In the genomic region with DNA sequence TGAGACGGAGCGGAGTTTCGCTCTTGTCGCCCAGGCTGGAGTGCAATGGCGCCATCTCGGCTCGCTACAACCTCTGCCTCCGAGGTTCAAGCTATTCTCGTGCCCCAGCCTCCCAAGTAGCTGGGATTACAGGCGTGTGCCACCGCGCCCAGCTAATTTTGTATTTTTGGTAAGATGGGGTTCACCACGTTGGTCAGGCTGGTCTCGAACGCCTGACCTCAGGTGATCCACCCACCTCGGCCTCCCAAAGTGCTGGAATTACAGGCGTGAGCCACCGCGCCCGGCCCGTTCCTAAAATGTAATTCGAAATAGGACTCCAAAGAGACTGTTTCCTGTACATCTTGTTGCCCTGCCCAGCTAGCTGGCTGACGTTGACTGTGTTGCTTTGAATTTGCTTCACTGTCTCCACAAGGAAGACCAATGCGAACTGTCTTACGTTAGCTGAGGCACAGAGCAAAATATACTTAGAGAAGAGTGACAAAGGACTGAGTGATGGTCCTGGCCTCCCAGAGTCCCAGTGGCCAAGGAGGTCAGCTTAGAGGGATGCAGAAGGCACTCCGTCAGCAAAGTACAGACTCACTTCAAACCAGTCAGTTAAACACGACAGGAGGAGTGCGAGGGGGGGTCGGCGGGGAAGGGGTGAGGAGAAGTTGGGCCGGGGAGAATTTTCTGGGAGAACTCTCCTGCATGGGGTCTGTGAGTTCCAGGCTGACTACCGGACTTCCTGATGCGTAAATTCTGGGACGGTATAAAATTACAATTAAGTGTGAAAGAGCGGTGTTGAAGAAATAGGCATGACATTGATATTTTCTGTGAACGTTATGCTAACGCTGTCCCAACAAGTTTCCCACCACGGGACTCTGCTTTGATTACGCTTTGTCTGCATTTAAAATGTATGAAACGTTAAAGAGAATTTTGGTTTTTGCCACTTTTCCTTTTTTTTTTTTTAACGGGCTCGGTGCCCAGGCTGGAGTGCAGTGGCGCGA, we compare ENCODE assay signal across 1 cellular context.
TF ChIP-seq lines count a peak whose summit lies in the region.

No MANE protein-coding gene starts in this region.

TF ChIP-seq in K562, 482 proteins besides CTCF, POLR2A, EP300 and RAD21 (continues in another document):
- TF ChIP-seq CBX5 (IDR thresholded peaks at IDR 0.05; ENCODE audit: borderline replicate concordance, low read depth) (no peak), NR4A1 (CRISPR knock-in tag; IDR thresholded peaks at IDR 0.05) (no peak), NR4A1 (tag; IDR thresholded peaks at IDR 0.05) (no peak), ZNF347 (CRISPR knock-in tag; IDR thresholded peaks at IDR 0.05; ENCODE audit: low read depth) (no peak), CREM (IDR thresholded peaks at IDR 0.05; ENCODE audit: low read depth) (peak; percentile 40; the same call in 1 of the 2 replicates), GABPB2 (CRISPR knock-in tag; conservative IDR thresholded peaks at IDR 0.05) (no peak), ZNF253 (CRISPR knock-in tag; conservative IDR thresholded peaks at IDR 0.05) (no peak), SMARCE1 (IDR thresholded peaks at IDR 0.05) (no peak), SRSF3 (IDR thresholded peaks at IDR 0.05; ENCODE audit: insufficient read depth, low read length) (no peak), TRIM28 (IDR thresholded peaks at IDR 0.05) (peak; percentile 95), CXXC5 (CRISPR knock-in tag; IDR thresholded peaks at IDR 0.05) (peak; percentile 66), HDAC1 (IDR thresholded peaks at IDR 0.05) (peak in 1 of 2 experiments; percentile 63; a peak in 1 of 4 replicates), ZEB2 (IDR thresholded peaks at IDR 0.05) (0 out of 2 replicates have a peak, but pooled peaks have one; percentile 44), CEBPG (CRISPR knock-in tag; IDR thresholded peaks at IDR 0.05) (peak; percentile 25; the same call in 1 of the 2 replicates), CEBPG (tag; conservative IDR thresholded peaks at IDR 0.05 in 1 of 2, IDR thresholded peaks at IDR 0.05 in 1 of 2) (no peak), CHD4 (IDR thresholded peaks at IDR 0.05; ENCODE audit: insufficient read depth, insufficient replicate concordance, low read depth, low read length, poor library complexity, severe bottlenecking) (peak; percentile 50), ILK (tag; IDR thresholded peaks at IDR 0.05; ENCODE audit: borderline replicate concordance, low read depth) (no peak), ZNF766 (CRISPR knock-in tag; conservative IDR thresholded peaks at IDR 0.05) (no peak), ZNF696 (CRISPR knock-in tag; conservative IDR thresholded peaks at IDR 0.05) (no peak), RFX5 (IDR thresholded peaks at IDR 0.05; ENCODE audit: low read depth, low read length) (no peak), ZZZ3 (IDR thresholded peaks at IDR 0.05) (no peak), ZNF780A (CRISPR knock-in tag; IDR thresholded peaks at IDR 0.05) (no peak), GTF2A2 (tag; IDR thresholded peaks at IDR 0.05) (no peak), L3MBTL2 (IDR thresholded peaks at IDR 0.05) (peak; percentile 46; the same call in 1 of the 2 replicates), SETDB1 (IDR thresholded peaks at IDR 0.05; ENCODE audit: low read length) (no peak), ZNF23 (CRISPR knock-in tag; IDR thresholded peaks at IDR 0.05) (no peak), HMG20B (CRISPR knock-in tag; IDR thresholded peaks at IDR 0.05) (no peak), ZFPM2 (CRISPR knock-in tag; IDR thresholded peaks at IDR 0.05) (no peak), JUNB (CRISPR knock-in tag; conservative IDR thresholded peaks at IDR 0.05) (no peak), SRSF1 (IDR thresholded peaks at IDR 0.05; ENCODE audit: low read depth, low read length) (no peak), MEIS2 (IDR thresholded peaks at IDR 0.05; ENCODE audit: partially characterized antibody) (peak; percentile 48), FIP1L1 (IDR thresholded peaks at IDR 0.05; ENCODE audit: low read depth, low read length, poor library complexity, severe bottlenecking) (no peak), YBX1 (IDR thresholded peaks at IDR 0.05) (no peak), SIN3A (IDR thresholded peaks at IDR 0.05; ENCODE audit: borderline replicate concordance in 2 of 2, control insufficient read depth in 1 of 2, low read depth in 2 of 2, low read length in 2 of 2) (no peak), POLR3A (IDR thresholded peaks at IDR 0.05; ENCODE audit: borderline replicate concordance, extremely low read depth, insufficient read depth, insufficient read length) (peak; percentile 71), KDM1A (IDR thresholded peaks at IDR 0.05) (peak; percentile 71 to 88), DNMT1 (IDR thresholded peaks at IDR 0.05) (no peak), XRCC3 (IDR thresholded peaks at IDR 0.05) (no peak), SREBF1 (IDR thresholded peaks at IDR 0.05; ENCODE audit: borderline replicate concordance, low read depth, low read length) (no peak), LCOR (CRISPR knock-in tag; IDR thresholded peaks at IDR 0.05) (peak; percentile 63; the same call in 1 of the 2 replicates), DPF2 (IDR thresholded peaks at IDR 0.05) (peak; percentile 58), NUFIP1 (IDR thresholded peaks at IDR 0.05; ENCODE audit: partially characterized antibody) (no peak), RAD51 (IDR thresholded peaks at IDR 0.05; ENCODE audit: borderline replicate concordance, low read depth) (peak; percentile 28; the same call in 1 of the 2 replicates), LARP7 (IDR thresholded peaks at IDR 0.05) (0 out of 2 replicates have a peak, but pooled peaks have one; percentile 46), ZNF12 (CRISPR knock-in tag; IDR thresholded peaks at IDR 0.05) (no peak), ZBTB1 (CRISPR knock-in tag; IDR thresholded peaks at IDR 0.05; ENCODE audit: borderline replicate concordance, low read depth) (no peak), NBN (IDR thresholded peaks at IDR 0.05; ENCODE audit: low read depth) (peak; percentile 92), ZNF174 (CRISPR knock-in tag; IDR thresholded peaks at IDR 0.05) (no peak), KLF6 (CRISPR knock-in tag; IDR thresholded peaks at IDR 0.05; ENCODE audit: borderline replicate concordance) (no peak), ESRRA (IDR thresholded peaks at IDR 0.05; ENCODE audit: borderline replicate concordance, low read depth) (0 out of 2 replicates have a peak, but pooled peaks have one; percentile 51), NCOA6 (IDR thresholded peaks at IDR 0.05) (no peak)
- TF ChIP-seq, protein P1, sequence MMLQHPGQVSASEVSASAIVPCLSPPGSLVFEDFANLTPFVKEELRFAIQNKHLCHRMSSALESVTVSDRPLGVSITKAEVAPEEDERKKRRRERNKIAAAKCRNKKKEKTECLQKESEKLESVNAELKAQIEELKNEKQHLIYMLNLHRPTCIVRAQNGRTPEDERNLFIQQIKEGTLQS (IDR thresholded peaks at IDR 0.05), result no peak
- TF ChIP-seq, protein P1 (CRISPR knock-in tag; conservative IDR thresholded peaks at IDR 0.05), result 0 out of 2 replicates have a peak, but pooled peaks have one; percentile 13
- TF ChIP-seq, protein P2, sequence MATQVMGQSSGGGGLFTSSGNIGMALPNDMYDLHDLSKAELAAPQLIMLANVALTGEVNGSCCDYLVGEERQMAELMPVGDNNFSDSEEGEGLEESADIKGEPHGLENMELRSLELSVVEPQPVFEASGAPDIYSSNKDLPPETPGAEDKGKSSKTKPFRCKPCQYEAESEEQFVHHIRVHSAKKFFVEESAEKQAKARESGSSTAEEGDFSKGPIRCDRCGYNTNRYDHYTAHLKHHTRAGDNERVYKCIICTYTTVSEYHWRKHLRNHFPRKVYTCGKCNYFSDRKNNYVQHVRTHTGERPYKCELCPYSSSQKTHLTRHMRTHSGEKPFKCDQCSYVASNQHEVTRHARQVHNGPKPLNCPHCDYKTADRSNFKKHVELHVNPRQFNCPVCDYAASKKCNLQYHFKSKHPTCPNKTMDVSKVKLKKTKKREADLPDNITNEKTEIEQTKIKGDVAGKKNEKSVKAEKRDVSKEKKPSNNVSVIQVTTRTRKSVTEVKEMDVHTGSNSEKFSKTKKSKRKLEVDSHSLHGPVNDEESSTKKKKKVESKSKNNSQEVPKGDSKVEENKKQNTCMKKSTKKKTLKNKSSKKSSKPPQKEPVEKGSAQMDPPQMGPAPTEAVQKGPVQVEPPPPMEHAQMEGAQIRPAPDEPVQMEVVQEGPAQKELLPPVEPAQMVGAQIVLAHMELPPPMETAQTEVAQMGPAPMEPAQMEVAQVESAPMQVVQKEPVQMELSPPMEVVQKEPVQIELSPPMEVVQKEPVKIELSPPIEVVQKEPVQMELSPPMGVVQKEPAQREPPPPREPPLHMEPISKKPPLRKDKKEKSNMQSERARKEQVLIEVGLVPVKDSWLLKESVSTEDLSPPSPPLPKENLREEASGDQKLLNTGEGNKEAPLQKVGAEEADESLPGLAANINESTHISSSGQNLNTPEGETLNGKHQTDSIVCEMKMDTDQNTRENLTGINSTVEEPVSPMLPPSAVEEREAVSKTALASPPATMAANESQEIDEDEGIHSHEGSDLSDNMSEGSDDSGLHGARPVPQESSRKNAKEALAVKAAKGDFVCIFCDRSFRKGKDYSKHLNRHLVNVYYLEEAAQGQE (CRISPR knock-in tag; IDR thresholded peaks at IDR 0.05; ENCODE audit: low read depth), result no peak
- TF ChIP-seq, protein P3, sequence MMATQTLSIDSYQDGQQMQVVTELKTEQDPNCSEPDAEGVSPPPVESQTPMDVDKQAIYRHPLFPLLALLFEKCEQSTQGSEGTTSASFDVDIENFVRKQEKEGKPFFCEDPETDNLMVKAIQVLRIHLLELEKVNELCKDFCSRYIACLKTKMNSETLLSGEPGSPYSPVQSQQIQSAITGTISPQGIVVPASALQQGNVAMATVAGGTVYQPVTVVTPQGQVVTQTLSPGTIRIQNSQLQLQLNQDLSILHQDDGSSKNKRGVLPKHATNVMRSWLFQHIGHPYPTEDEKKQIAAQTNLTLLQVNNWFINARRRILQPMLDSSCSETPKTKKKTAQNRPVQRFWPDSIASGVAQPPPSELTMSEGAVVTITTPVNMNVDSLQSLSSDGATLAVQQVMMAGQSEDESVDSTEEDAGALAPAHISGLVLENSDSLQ (IDR thresholded peaks at IDR 0.05), result peak; percentile 78
- TF ChIP-seq, protein P4, sequence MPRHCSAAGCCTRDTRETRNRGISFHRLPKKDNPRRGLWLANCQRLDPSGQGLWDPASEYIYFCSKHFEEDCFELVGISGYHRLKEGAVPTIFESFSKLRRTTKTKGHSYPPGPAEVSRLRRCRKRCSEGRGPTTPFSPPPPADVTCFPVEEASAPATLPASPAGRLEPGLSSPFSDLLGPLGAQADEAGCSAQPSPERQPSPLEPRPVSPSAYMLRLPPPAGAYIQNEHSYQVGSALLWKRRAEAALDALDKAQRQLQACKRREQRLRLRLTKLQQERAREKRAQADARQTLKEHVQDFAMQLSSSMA (CRISPR knock-in tag; IDR thresholded peaks at IDR 0.05), result no peak
- TF ChIP-seq, protein P5, sequence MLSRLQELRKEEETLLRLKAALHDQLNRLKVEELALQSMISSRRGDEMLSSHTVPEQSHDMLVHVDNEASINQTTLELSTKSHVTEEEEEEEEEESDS (CRISPR knock-in tag; IDR thresholded peaks at IDR 0.05), result no peak
- TF ChIP-seq, protein P6, sequence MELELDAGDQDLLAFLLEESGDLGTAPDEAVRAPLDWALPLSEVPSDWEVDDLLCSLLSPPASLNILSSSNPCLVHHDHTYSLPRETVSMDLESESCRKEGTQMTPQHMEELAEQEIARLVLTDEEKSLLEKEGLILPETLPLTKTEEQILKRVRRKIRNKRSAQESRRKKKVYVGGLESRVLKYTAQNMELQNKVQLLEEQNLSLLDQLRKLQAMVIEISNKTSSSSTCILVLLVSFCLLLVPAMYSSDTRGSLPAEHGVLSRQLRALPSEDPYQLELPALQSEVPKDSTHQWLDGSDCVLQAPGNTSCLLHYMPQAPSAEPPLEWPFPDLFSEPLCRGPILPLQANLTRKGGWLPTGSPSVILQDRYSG (tag; conservative IDR thresholded peaks at IDR 0.05; ENCODE audit: low read depth), result no peak
- TF ChIP-seq, protein P7, sequence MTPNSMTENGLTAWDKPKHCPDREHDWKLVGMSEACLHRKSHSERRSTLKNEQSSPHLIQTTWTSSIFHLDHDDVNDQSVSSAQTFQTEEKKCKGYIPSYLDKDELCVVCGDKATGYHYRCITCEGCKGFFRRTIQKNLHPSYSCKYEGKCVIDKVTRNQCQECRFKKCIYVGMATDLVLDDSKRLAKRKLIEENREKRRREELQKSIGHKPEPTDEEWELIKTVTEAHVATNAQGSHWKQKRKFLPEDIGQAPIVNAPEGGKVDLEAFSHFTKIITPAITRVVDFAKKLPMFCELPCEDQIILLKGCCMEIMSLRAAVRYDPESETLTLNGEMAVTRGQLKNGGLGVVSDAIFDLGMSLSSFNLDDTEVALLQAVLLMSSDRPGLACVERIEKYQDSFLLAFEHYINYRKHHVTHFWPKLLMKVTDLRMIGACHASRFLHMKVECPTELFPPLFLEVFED (CRISPR knock-in tag; conservative IDR thresholded peaks at IDR 0.05), result no peak
- TF ChIP-seq, protein P8, sequence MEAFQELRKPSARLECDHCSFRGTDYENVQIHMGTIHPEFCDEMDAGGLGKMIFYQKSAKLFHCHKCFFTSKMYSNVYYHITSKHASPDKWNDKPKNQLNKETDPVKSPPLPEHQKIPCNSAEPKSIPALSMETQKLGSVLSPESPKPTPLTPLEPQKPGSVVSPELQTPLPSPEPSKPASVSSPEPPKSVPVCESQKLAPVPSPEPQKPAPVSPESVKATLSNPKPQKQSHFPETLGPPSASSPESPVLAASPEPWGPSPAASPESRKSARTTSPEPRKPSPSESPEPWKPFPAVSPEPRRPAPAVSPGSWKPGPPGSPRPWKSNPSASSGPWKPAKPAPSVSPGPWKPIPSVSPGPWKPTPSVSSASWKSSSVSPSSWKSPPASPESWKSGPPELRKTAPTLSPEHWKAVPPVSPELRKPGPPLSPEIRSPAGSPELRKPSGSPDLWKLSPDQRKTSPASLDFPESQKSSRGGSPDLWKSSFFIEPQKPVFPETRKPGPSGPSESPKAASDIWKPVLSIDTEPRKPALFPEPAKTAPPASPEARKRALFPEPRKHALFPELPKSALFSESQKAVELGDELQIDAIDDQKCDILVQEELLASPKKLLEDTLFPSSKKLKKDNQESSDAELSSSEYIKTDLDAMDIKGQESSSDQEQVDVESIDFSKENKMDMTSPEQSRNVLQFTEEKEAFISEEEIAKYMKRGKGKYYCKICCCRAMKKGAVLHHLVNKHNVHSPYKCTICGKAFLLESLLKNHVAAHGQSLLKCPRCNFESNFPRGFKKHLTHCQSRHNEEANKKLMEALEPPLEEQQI (IDR thresholded peaks at IDR 0.05), result peak; percentile 48; the same call in 1 of the 2 replicates
